ENCODE assay signal across 11 cellular contexts in the genomic region with DNA sequence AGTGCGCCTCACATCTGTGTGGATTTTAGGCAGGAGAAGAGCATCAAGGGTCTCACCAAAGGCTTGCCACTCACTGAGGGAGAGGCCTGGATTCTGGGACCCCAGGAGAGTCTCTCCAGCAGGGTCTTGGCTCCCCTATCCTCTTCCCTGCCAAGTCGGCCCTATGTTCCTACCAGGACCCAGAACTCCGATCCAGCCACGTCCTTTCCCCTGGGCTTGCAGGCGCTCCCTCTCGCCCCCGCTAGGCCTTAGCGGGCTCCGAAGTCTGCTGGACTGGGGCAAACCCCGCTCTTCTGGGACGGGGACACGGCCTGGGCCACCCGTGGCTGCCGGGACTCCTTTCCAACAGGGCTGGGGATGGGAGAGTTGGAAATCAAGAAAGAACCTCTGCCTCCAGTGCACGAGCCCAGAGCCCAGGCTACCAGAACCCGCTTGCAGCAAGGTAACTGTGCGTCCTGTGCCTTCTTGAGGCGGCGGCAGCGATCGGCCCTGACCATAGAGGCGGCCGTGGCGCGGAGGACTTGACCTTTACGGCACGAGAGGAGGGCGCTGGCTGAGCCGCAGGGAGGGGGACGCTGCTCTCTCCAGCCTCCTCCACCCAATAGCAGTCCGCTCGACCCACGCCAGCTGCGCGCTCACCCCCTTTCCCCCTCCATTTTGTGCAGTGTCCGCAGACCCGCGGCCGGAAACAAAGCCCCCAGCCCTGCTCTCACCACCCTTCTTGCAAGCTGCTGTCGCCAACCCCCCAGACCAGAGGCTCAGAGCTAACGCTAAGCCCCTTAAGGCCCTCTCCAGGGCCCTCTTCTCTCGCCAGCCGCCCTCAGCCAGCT. TPM values are rescaled to one million over a fixed set of nuclear protein-coding genes. Genes with fewer than 3 reads are reported as not detected.
DNase-seq lines count a peak whose midpoint lies in the region; ATAC-seq and TF ChIP-seq lines count a peak whose summit lies in the region.
"Had no signal": no experiment of that assay in that cellular context is flagged by ENCODE, and none has a peak within 500 bp of the region (broad histone marks: within the 10 kb centered on the region; RNA-seq: fewer than 3 reads in every experiment).

No MANE protein-coding gene starts in this region.

- in situ Hi-C loops in GM13976 (cut with MboI; ENCODE audit: low sequenced_read_pairs, unreplicated experiment), result loop anchor here (10.0 kb wide), 2 partner anchors 53 to 733 kb away; partner anchors contain the start of gene EVX1

- H3K27me3 ChIP-seq in naive thymus-derived CD4-positive, alpha-beta T cell (ENCODE audit: control insufficient read depth in 2 of 2, insufficient read depth in 2 of 2, low read length in 2 of 2), result peaks cover 37 to 78% of the 10 kb centered on the region in 2 donors
- peaks cover 100% of the 10 kb centered on the region for H3K27me3 ChIP-seq in upper lobe of right lung

- no peaks in the 10 kb centered on the region for H3K36me3 Mint-ChIP-seq in activated naive CD4-positive, alpha-beta T cell treated with anti-CD3 and anti-CD28 coated beads for 36 hours (ENCODE audit: low read depth)
- H3K36me3 Mint-ChIP-seq in chondrocyte (ENCODE audit: low read depth), result peaks cover 4% of the 10 kb centered on the region
- peaks cover 0 to 4% (median 0%) of the 10 kb centered on the region in 5 donors for H3K36me3 Mint-ChIP-seq in naive thymus-derived CD4-positive, alpha-beta T cell

- TF ChIP-seq CTCF in chondrocyte (IDR thresholded peaks at IDR 0.05) (no peak), upper lobe of right lung (IDR thresholded peaks at IDR 0.05) (no peak), GM13976 (IDR thresholded peaks at IDR 0.05; ENCODE audit: borderline replicate concordance, control extremely low read depth, extremely low read depth, insufficient read depth, missing control alignments) (no peak)

- DNase-seq in activated naive CD4-positive, alpha-beta T cell treated with anti-CD3 and anti-CD28 coated beads for 36 hours, result no peak
- DNase-seq in activated naive CD4-positive, alpha-beta T cell (lab: John Stamatoyannopoulos, UW), result no peak
- DNase-seq in chondrocyte (ENCODE audit: low spot score), result no peak
- no peak for DNase-seq in naive thymus-derived CD4-positive, alpha-beta T cell
- peak; percentile 61 for DNase-seq in upper lobe of right lung
- DNase-seq in epidermal melanocyte (ENCODE audit: insufficient read length, low spot score), result no peak
- DNase-seq in GM13976 (ENCODE audit: low spot score), result no peak
- DNase-seq: NCI-H187, T1000 had no signal

- POLR2A ChIA-PET in naive thymus-derived CD4-positive, alpha-beta T cell (lab: Charles Lee), result no interaction called here

- H3K4me1 Mint-ChIP-seq in activated naive CD4-positive, alpha-beta T cell treated with anti-CD3 and anti-CD28 coated beads for 36 hours (ENCODE audit: low read depth), result peaks cover 31% of the 10 kb centered on the region
- peaks cover 24% of the 10 kb centered on the region for H3K4me1 Mint-ChIP-seq in chondrocyte (ENCODE audit: low read depth)
- peaks cover 20 to 58% (median 41%) of the 10 kb centered on the region in 7 donors for H3K4me1 Mint-ChIP-seq in naive thymus-derived CD4-positive, alpha-beta T cell

- no peak overlapping the region for H3K27ac ChIP-seq in naive thymus-derived CD4-positive, alpha-beta T cell (ENCODE audit: low read depth, low read length)
- H3K27ac ChIP-seq in upper lobe of right lung, result no peak overlapping the region
- H3K27ac ChIP-seq: cardiac muscle cell had no signal

- no peaks in the 10 kb centered on the region for H3K9me3 ChIP-seq in naive thymus-derived CD4-positive, alpha-beta T cell (ENCODE audit: control insufficient read depth in 2 of 3, low read length in 3 of 3)
- H3K9me3 ChIP-seq in upper lobe of right lung, result no peaks in the 10 kb centered on the region

- H3K4me3 ChIP-seq in naive thymus-derived CD4-positive, alpha-beta T cell (ENCODE audit: low read length), result no peak overlapping the region
- H3K4me3 ChIP-seq in upper lobe of right lung, result no peak overlapping the region
- H3K4me3 ChIP-seq: cardiac muscle cell had no signal

- H3K27ac Mint-ChIP-seq in activated naive CD4-positive, alpha-beta T cell treated with anti-CD3 and anti-CD28 coated beads for 36 hours, result no peak overlapping the region
- H3K27ac Mint-ChIP-seq in chondrocyte (ENCODE audit: unreplicated experiment), result no peak overlapping the region
- peak overlapping the region in 3 of 9 donors; percentile 28 to 58 (median 48) for H3K27ac Mint-ChIP-seq in naive thymus-derived CD4-positive, alpha-beta T cell

- ATAC-seq in naive thymus-derived CD4-positive, alpha-beta T cell, result no peak
- ATAC-seq in upper lobe of right lung (no peak), HG02798 (IDR thresholded peaks at IDR 0.05; ENCODE audit: poor library complexity, unreplicated experiment) (no peak)

- no peaks in the 10 kb centered on the region for H3K9me3 Mint-ChIP-seq in activated naive CD4-positive, alpha-beta T cell treated with anti-CD3 and anti-CD28 coated beads for 36 hours
- H3K9me3 Mint-ChIP-seq in chondrocyte (ENCODE audit: low read depth), result no peaks in the 10 kb centered on the region
- H3K9me3 Mint-ChIP-seq in naive thymus-derived CD4-positive, alpha-beta T cell, result peaks cover 0 to 8% (median 0%) of the 10 kb centered on the region in 11 donors

- H3K4me3 Mint-ChIP-seq in activated naive CD4-positive, alpha-beta T cell treated with anti-CD3 and anti-CD28 coated beads for 36 hours, result peak overlapping the region; percentile 45
- peak overlapping the region; percentile 47 for H3K4me3 Mint-ChIP-seq in chondrocyte (ENCODE audit: unreplicated experiment)
- peak overlapping the region in 9 of 10 donors; percentile 7 to 84 (median 67) for H3K4me3 Mint-ChIP-seq in naive thymus-derived CD4-positive, alpha-beta T cell

- H3K4me1 ChIP-seq in naive thymus-derived CD4-positive, alpha-beta T cell (ENCODE audit: control insufficient read depth in 2 of 2, insufficient read depth in 2 of 2, low read length in 2 of 2), result peaks cover 22 to 41% of the 10 kb centered on the region in 2 donors
- peaks cover 32% of the 10 kb centered on the region for H3K4me1 ChIP-seq in upper lobe of right lung

- H3K27me3 Mint-ChIP-seq in activated naive CD4-positive, alpha-beta T cell treated with anti-CD3 and anti-CD28 coated beads for 36 hours (ENCODE audit: low read depth), result peaks cover 84% of the 10 kb centered on the region
- H3K27me3 Mint-ChIP-seq in chondrocyte (ENCODE audit: low read depth), result peaks cover 81% of the 10 kb centered on the region
- peaks cover 87 to 93% (median 92%) of the 10 kb centered on the region in 5 donors for H3K27me3 Mint-ChIP-seq in naive thymus-derived CD4-positive, alpha-beta T cell

- intact Hi-C loops in activated naive CD4-positive, alpha-beta T cell treated with anti-CD3 and anti-CD28 coated beads for 36 hours (cut with micrococcal nuclease), result loop anchor here (2.0 kb wide), 1 partner anchor 49 kb away; no protein-coding TSS in a partner anchor
- intact Hi-C loops in naive thymus-derived CD4-positive, alpha-beta T cell (cut with micrococcal nuclease), result loop anchor here (10.0 kb wide), 4 partner anchors 983 to 1763 kb away; partner anchors contain the start of gene TRIL (in 1 of the 2)
- intact Hi-C loops in upper lobe of right lung (cut with DNase I), result no loop called here

- CTCF ChIA-PET in activated naive CD4-positive, alpha-beta T cell treated with anti-CD3 and anti-CD28 coated beads for 36 hours (lab: Charles Lee), result interaction anchor here (0.9 to 1.6 kb wide), 4 partner anchors 12 to 19 kb away, joined by 3 to 5 read pairs (median 3); no protein-coding TSS in a partner anchor
- CTCF ChIA-PET in naive thymus-derived CD4-positive, alpha-beta T cell (lab: Charles Lee), result interaction anchor here (1.0 kb wide), 1 partner anchor 826 kb away, joined by 3 read pairs; no protein-coding TSS in a partner anchor

- no peaks in the 10 kb centered on the region for H3K36me3 ChIP-seq in naive thymus-derived CD4-positive, alpha-beta T cell (ENCODE audit: control insufficient read depth in 2 of 3, insufficient read depth in 3 of 3, low read length in 3 of 3)
- H3K36me3 ChIP-seq in upper lobe of right lung, result no peaks in the 10 kb centered on the region
- H3K36me3 ChIP-seq: cardiac muscle cell had no signal

RNA-seq across cellular contexts. Expression of gene HOXA11, which starts 6.9 kb away (rescaled TPM):
- not detected for total RNA-seq in activated naive CD4-positive, alpha-beta T cell treated with anti-CD3 and anti-CD28 coated beads for 36 hours
- not detected in 3 replicates for total RNA-seq in chondrocyte
- total RNA-seq in naive thymus-derived CD4-positive, alpha-beta T cell, result not detected
- polyA plus RNA-seq in naive thymus-derived CD4-positive, alpha-beta T cell, result not detected
- total RNA-seq in upper lobe of right lung, result not detected
- total RNA-seq: cardiac muscle cell had no signal
- polyA plus RNA-seq: cardiac muscle cell had no signal

RNA-seq across cellular contexts. Expression of gene HOXA13, which starts 8.0 kb away (rescaled TPM):
- total RNA-seq in activated naive CD4-positive, alpha-beta T cell treated with anti-CD3 and anti-CD28 coated beads for 36 hours, result not detected
- total RNA-seq in chondrocyte (not detected in 3 replicates), upper lobe of right lung (not detected)
- not detected for total RNA-seq in naive thymus-derived CD4-positive, alpha-beta T cell
- not detected for polyA plus RNA-seq in naive thymus-derived CD4-positive, alpha-beta T cell
- total RNA-seq: cardiac muscle cell had no signal
- polyA plus RNA-seq: cardiac muscle cell had no signal

RNA-seq across cellular contexts. Expression of gene HOXA10, which starts 17.8 kb away (rescaled TPM):
- not detected for total RNA-seq in activated naive CD4-positive, alpha-beta T cell treated with anti-CD3 and anti-CD28 coated beads for 36 hours
- total RNA-seq in chondrocyte (0.12 to 0.21 TPM in 2 of 3 replicates, not detected in the other), upper lobe of right lung (0.38 TPM)
- under 1 TPM in 1 of 5 experiments, not detected in 4; 0.66 TPM for total RNA-seq in naive thymus-derived CD4-positive, alpha-beta T cell
- not detected for polyA plus RNA-seq in naive thymus-derived CD4-positive, alpha-beta T cell
- total RNA-seq: cardiac muscle cell had no signal
- polyA plus RNA-seq: cardiac muscle cell had no signal

RNA-seq across cellular contexts. Expression of gene HOXA9, which starts 26.6 kb away (rescaled TPM):
- total RNA-seq in activated naive CD4-positive, alpha-beta T cell treated with anti-CD3 and anti-CD28 coated beads for 36 hours, result not detected
- not detected in 3 replicates for total RNA-seq in chondrocyte
- 1 to 10 TPM in 1 of 5 experiments, under 1 TPM in 1, not detected in 3; 0.70 to 1.7 TPM for total RNA-seq in naive thymus-derived CD4-positive, alpha-beta T cell
- not detected for polyA plus RNA-seq in naive thymus-derived CD4-positive, alpha-beta T cell
- 1.2 TPM for total RNA-seq in upper lobe of right lung
- total RNA-seq: cardiac muscle cell had no signal
- polyA plus RNA-seq: cardiac muscle cell had no signal

RNA-seq across cellular contexts. Expression of gene HOXA7, which starts 35.5 kb away (rescaled TPM):
- total RNA-seq in activated naive CD4-positive, alpha-beta T cell treated with anti-CD3 and anti-CD28 coated beads for 36 hours, result not detected
- total RNA-seq in chondrocyte, result not detected in 3 replicates
- not detected for total RNA-seq in naive thymus-derived CD4-positive, alpha-beta T cell
- not detected for polyA plus RNA-seq in naive thymus-derived CD4-positive, alpha-beta T cell
- 2.9 TPM for total RNA-seq in upper lobe of right lung
- total RNA-seq: cardiac muscle cell had no signal
- polyA plus RNA-seq: cardiac muscle cell had no signal
